In genomic region chr1:59143824-59144223, GRCh38 we compare ENCODE assay signal across 15 cellular contexts.
DNase-seq lines count a peak whose midpoint lies in the region; ATAC-seq and TF ChIP-seq lines count a peak whose summit lies in the region.
"Had no signal": no experiment of that assay in that cellular context is flagged by ENCODE, and none has a peak within 500 bp of the region (broad histone marks: within the 10 kb centered on the region; RNA-seq: fewer than 3 reads in every experiment).

No MANE protein-coding gene starts in this region.

- H3K4me3 Mint-ChIP-seq in chondrocyte (ENCODE audit: unreplicated experiment) = no peak overlapping the region
- H3K4me3 Mint-ChIP-seq: B cell, natural killer cell had no signal

- CTCF ChIA-PET in A673 (lab: Charles Lee) = no interaction called here

- peak; percentile 63 for DNase-seq in A673 (ENCODE audit: low spot score)
- peak; percentile 25 for DNase-seq in HT-29 (ENCODE audit: low spot score)
- DNase-seq in chondrocyte (ENCODE audit: low spot score) = no peak
- peak; percentile 51 to 59 for DNase-seq in lung microvascular endothelial cell (ENCODE audit: low read depth in 2 of 2)
- DNase-seq in sciatic nerve (ENCODE audit: low spot score) = no peak
- no peak for DNase-seq in NCI-H2196 treated with DMSO at 0.1 percent for 48 hours (lab: John Stamatoyannopoulos, UW; ENCODE audit: unreplicated experiment)
- DNase-seq in NCI-H524 (lab: John Stamatoyannopoulos, UW) = no peak
- DNase-seq: effector memory CD4-positive, alpha-beta T cell; natural killer cell; NCI-H510A treated with DMSO at 0.1 percent for 48 hours; SHP77; stimulated activated CD4-positive, alpha-beta T cell treated with anti-CD3 and anti-CD28 coated beads, Interleukin-12 subunit alpha, Interleukin-12 subunit beta, amount 100 ng/mL, for 4 hours had no signal

- H3K9me3 ChIP-seq in A673 (ENCODE audit: low read depth, low read length, poor library complexity, severe bottlenecking) = no peaks in the 10 kb centered on the region

- no peaks in the 10 kb centered on the region for H3K27me3 ChIP-seq in A673 (replicated peaks; ENCODE audit: insufficient read depth, low read depth, low read length, poor library complexity)

- TF ChIP-seq CTCF in A673 (conservative IDR thresholded peaks at IDR 0.05; ENCODE audit: low read depth, low read length) (no peak), chondrocyte (IDR thresholded peaks at IDR 0.05) (no peak)

- peaks cover 33% of the 10 kb centered on the region for H3K4me1 Mint-ChIP-seq in chondrocyte (ENCODE audit: low read depth)

- no peaks in the 10 kb centered on the region for H3K9me3 Mint-ChIP-seq in chondrocyte (ENCODE audit: low read depth)
- H3K9me3 Mint-ChIP-seq: natural killer cell had no signal

- POLR2A ChIA-PET in A673 (lab: Charles Lee; ENCODE audit: low non-redundant PET) = no interaction called here

- H3K27me3 Mint-ChIP-seq in chondrocyte (ENCODE audit: low read depth) = no peaks in the 10 kb centered on the region
- H3K27me3 Mint-ChIP-seq: B cell had no signal

- H3K27ac ChIP-seq in A673 (ENCODE audit: low read depth, low read length, poor library complexity, severe bottlenecking) = no peak overlapping the region
- H3K27ac ChIP-seq: HL-60 had no signal

- no TSS peak for BruUV-seq in A673 (replicated peaks; lab: Mats Ljungman, UMichigan)

- peaks cover 8% of the 10 kb centered on the region for H3K4me1 ChIP-seq in A673 (ENCODE audit: insufficient read depth, low read length, poor library complexity, severe bottlenecking)

- no peak overlapping the region for H3K4me3 ChIP-seq in A673 (ENCODE audit: low read depth, low read length, poor library complexity, severe bottlenecking)

- peak overlapping the region; percentile 67 for H3K27ac Mint-ChIP-seq in chondrocyte (ENCODE audit: unreplicated experiment)
- H3K27ac Mint-ChIP-seq: B cell, natural killer cell had no signal

- no peaks in the 10 kb centered on the region for H3K36me3 ChIP-seq in A673 (ENCODE audit: insufficient read depth, low read length, poor library complexity, severe bottlenecking)

- intact Hi-C loops in A673 (cut with micrococcal nuclease; ENCODE audit: unreplicated experiment) (no loop called here), sciatic nerve (cut with DNase I) (no loop called here)

- no peak for ATAC-seq in sciatic nerve
- ATAC-seq in GM19397 (IDR thresholded peaks at IDR 0.05; ENCODE audit: unreplicated experiment) = no peak
- ATAC-seq: natural killer cell had no signal

- no peaks in the 10 kb centered on the region for H3K36me3 Mint-ChIP-seq in chondrocyte (ENCODE audit: low read depth)
- H3K36me3 Mint-ChIP-seq: natural killer cell had no signal

Comparison
In these comparisons a context has a peak if more than half of its experiments do, and no peak if none do; other contexts are left out.
1. DNase-seq: peak in A673 (single experiment), HT-29 (single experiment) and lung microvascular endothelial cell (2 of 2); none in chondrocyte (single experiment), sciatic nerve (single experiment), NCI-H2196 treated with DMSO at 0.1 percent for 48 hours (single experiment) and NCI-H524 (0 of 2).